14 cellular contexts compared by ENCODE assay signal in genomic region chr2:64663402-64663801, GRCh38.
"Had no signal": no experiment of that assay in that cellular context is flagged by ENCODE, and none has a peak within 500 bp of the region (broad histone marks: within the 10 kb centered on the region; RNA-seq: fewer than 3 reads in every experiment).

No MANE protein-coding gene starts in this region.

- H3K9me3 Mint-ChIP-seq: mesothelial cell of epicardium; neural progenitor cell; T-helper 1 cell treated with Interleukin-12 subunit alpha and Interleukin-12 subunit beta and Interleukin-4 antibody, amounts not matched to agents 30 μg/mL and 1 μg/mL, for 36 hours had no signal

- H3K4me3 Mint-ChIP-seq: mesothelial cell of epicardium; neural progenitor cell; T-helper 1 cell treated with Interleukin-12 subunit alpha and Interleukin-12 subunit beta and Interleukin-4 antibody, amounts not matched to agents 30 μg/mL and 1 μg/mL, for 36 hours had no signal

- H3K9me3 ChIP-seq: adrenal gland, lower lobe of right lung, psoas muscle, thoracic aorta had no signal

- H3K4me3 ChIP-seq: adrenal gland, cardiac muscle cell, lower lobe of right lung, neural progenitor cell, psoas muscle, thoracic aorta had no signal

- H3K27ac Mint-ChIP-seq: mesothelial cell of epicardium; neural progenitor cell; T-helper 1 cell treated with Interleukin-12 subunit alpha and Interleukin-12 subunit beta and Interleukin-4 antibody, amounts not matched to agents 30 μg/mL and 1 μg/mL, for 36 hours had no signal

- DNase-seq: activated CD4-positive, alpha-beta T cell treated with anti-CD3 and anti-CD28 coated beads for 4 hours; activated CD8-positive, alpha-beta memory T cell treated with anti-CD3 and anti-CD28 coated beads, Interleukin-2, amount 50 U/mL, for 48 hours; adrenal gland; erythroblast; left cardiac atrium; lower lobe of right lung; psoas muscle; WERI-Rb-1 had no signal

- H3K4me1 Mint-ChIP-seq: mesothelial cell of epicardium, neural progenitor cell had no signal

- ATAC-seq: left cardiac atrium, lower lobe of right lung, psoas muscle, sciatic nerve had no signal

- H3K27ac ChIP-seq: adrenal gland, cardiac muscle cell, lower lobe of right lung, neural progenitor cell, psoas muscle, thoracic aorta, WERI-Rb-1 had no signal

- H3K36me3 Mint-ChIP-seq: mesothelial cell of epicardium, neural progenitor cell had no signal

- H3K36me3 ChIP-seq: adrenal gland, cardiac muscle cell, lower lobe of right lung, neural progenitor cell, thoracic aorta, WERI-Rb-1 had no signal

- H3K27me3 ChIP-seq: adrenal gland, cardiac muscle cell, neural progenitor cell had no signal
